In the genomic region with DNA sequence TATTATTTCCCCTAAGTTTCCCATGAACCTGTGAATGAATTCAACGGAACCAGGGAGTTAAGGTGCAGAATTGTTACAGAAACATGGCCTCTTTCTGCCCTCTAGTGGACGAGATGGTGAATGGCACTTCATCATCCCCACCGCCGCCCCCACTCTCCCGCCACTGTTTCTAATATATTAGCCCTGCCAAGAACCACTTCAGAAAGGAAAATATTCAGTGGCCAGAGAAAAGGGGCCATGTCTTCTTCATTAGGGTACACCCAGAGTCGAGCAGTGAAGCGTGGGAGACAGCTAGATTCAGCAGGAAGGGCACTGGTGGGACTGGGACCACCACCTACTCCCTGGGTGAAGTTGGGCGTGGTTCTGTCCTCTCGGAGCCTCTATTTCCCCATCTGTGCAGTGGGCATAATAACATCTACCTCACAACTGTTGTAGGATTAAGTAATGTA, we compare ENCODE assay signal across 8 cellular contexts. TPM values are rescaled to one million over a fixed set of nuclear protein-coding genes. Genes with fewer than 3 reads are reported as not detected.
DNase-seq lines count a peak whose midpoint lies in the region; ATAC-seq and TF ChIP-seq lines count a peak whose summit lies in the region.

No MANE protein-coding gene starts in this region.

- intact Hi-C loops in A673 (cut with micrococcal nuclease; ENCODE audit: unreplicated experiment): loop anchor here (1.0 to 5.0 kb wide), 3 partner anchors 80 to 406 kb away; no protein-coding TSS in a partner anchor
- intact Hi-C loops in activated CD8-positive, alpha-beta T cell treated with anti-CD3 and anti-CD28 coated beads for 36 hours (cut with micrococcal nuclease): loop anchor here (1.0 kb wide), 1 partner anchor 222 kb away; no protein-coding TSS in a partner anchor

- H3K27me3 ChIP-seq in A673 (replicated peaks; ENCODE audit: insufficient read depth, low read depth, low read length, poor library complexity) (no peaks in the 10 kb centered on the region), osteoblast (ENCODE audit: insufficient read depth, low read length) (peaks cover 28% of the 10 kb centered on the region)

- H3K4me3 Mint-ChIP-seq in activated CD8-positive, alpha-beta T cell treated with anti-CD3 and anti-CD28 coated beads for 36 hours: no peak overlapping the region

- peak overlapping the region; percentile 88 for H3K4me2 ChIP-seq in osteoblast (ENCODE audit: insufficient read depth, low read length)

- H2AFZ ChIP-seq in osteoblast (ENCODE audit: low read length): peak overlapping the region; percentile 90

- peaks cover 11% of the 10 kb centered on the region for H3K4me1 ChIP-seq in A673 (ENCODE audit: insufficient read depth, low read length, poor library complexity, severe bottlenecking)
- peaks cover 14% of the 10 kb centered on the region for H3K4me1 ChIP-seq in osteoblast (ENCODE audit: insufficient read depth, low read length)

- H3K27ac ChIP-seq in A673 (ENCODE audit: low read depth, low read length, poor library complexity, severe bottlenecking) (no peak overlapping the region), osteoblast (ENCODE audit: low read depth, low read length) (no peak overlapping the region)

- no peaks in the 10 kb centered on the region for H3K36me3 Mint-ChIP-seq in activated CD8-positive, alpha-beta T cell treated with anti-CD3 and anti-CD28 coated beads for 36 hours (ENCODE audit: low read depth)

- TF ChIP-seq CTCF in A673 (conservative IDR thresholded peaks at IDR 0.05; ENCODE audit: low read depth, low read length): peak; percentile 91
- TF ChIP-seq CTCF in GM12865 (IDR thresholded peaks at IDR 0.05; ENCODE audit: insufficient read depth, low read depth, low read length, missing control alignments): peak; percentile 73
- TF ChIP-seq CTCF in activated CD8-positive, alpha-beta T cell treated with anti-CD3 and anti-CD28 coated beads for 36 hours (IDR thresholded peaks at IDR 0.05): peak; percentile 91
- peak; percentile 59 for TF ChIP-seq CTCF in fibroblast of pulmonary artery (IDR thresholded peaks at IDR 0.05; ENCODE audit: low read length, missing control alignments)
- TF ChIP-seq CTCF in osteoblast (IDR thresholded peaks at IDR 0.05; ENCODE audit: extremely low read depth, low read depth, low read length): peak; percentile 48

- no peak overlapping the region for H3K27ac Mint-ChIP-seq in activated CD8-positive, alpha-beta T cell treated with anti-CD3 and anti-CD28 coated beads for 36 hours

- H3K4me1 Mint-ChIP-seq in activated CD8-positive, alpha-beta T cell treated with anti-CD3 and anti-CD28 coated beads for 36 hours (ENCODE audit: low read depth): no peaks in the 10 kb centered on the region

- DNase-seq in A673 (ENCODE audit: low spot score): peak; percentile 80
- peak; percentile 39 for DNase-seq in GM12865 (ENCODE audit: low read depth)
- DNase-seq in NCI-H2171 treated with DMSO at 0.1 percent for 48 hours (lab: John Stamatoyannopoulos, UW): peak; percentile 62
- peak; percentile 45 for DNase-seq in activated CD8-positive, alpha-beta T cell treated with anti-CD3 and anti-CD28 coated beads for 36 hours
- peak; percentile 59 for DNase-seq in fibroblast of pulmonary artery (ENCODE audit: low read depth)
- DNase-seq in osteoblast (ENCODE audit: insufficient read length, low spot score, missing footprints): peak; percentile 81

- no TSS peak for BruUV-seq in A673 (replicated peaks; lab: Mats Ljungman, UMichigan)

- H3K4me3 ChIP-seq in A673 (ENCODE audit: low read depth, low read length, poor library complexity, severe bottlenecking) (no peak overlapping the region), GM12865 (ENCODE audit: low read depth, low read length) (no peak overlapping the region), fibroblast of pulmonary artery (replicated peaks; ENCODE audit: low read depth, low read length) (no peak overlapping the region), osteoblast (ENCODE audit: insufficient read depth, low read length) (peak overlapping the region; percentile 61)

- H3K36me3 ChIP-seq in A673 (ENCODE audit: insufficient read depth, low read length, poor library complexity, severe bottlenecking) (no peaks in the 10 kb centered on the region), osteoblast (ENCODE audit: insufficient read depth, low read length) (no peaks in the 10 kb centered on the region)

- no peaks in the 10 kb centered on the region for H3K9me3 Mint-ChIP-seq in activated CD8-positive, alpha-beta T cell treated with anti-CD3 and anti-CD28 coated beads for 36 hours

- H3K27me3 Mint-ChIP-seq in activated CD8-positive, alpha-beta T cell treated with anti-CD3 and anti-CD28 coated beads for 36 hours: peaks cover 7% of the 10 kb centered on the region

- peak; percentile 66 for ATAC-seq in activated CD8-positive, alpha-beta T cell treated with anti-CD3 and anti-CD28 coated beads for 36 hours
- ATAC-seq in GM19351 (IDR thresholded peaks at IDR 0.05; ENCODE audit: unreplicated experiment): no peak
- no peak for ATAC-seq in HG03432 (IDR thresholded peaks at IDR 0.05; ENCODE audit: unreplicated experiment)

- no peaks in the 10 kb centered on the region for H4K20me1 ChIP-seq in osteoblast (ENCODE audit: insufficient read depth, low read length)

- CTCF ChIA-PET in A673 (lab: Charles Lee): interaction anchor here (1.0 to 1.6 kb wide), 4 partner anchors 17 to 222 kb away, joined by 4 to 20 read pairs (median 10); no protein-coding TSS in a partner anchor
- CTCF ChIA-PET in activated CD8-positive, alpha-beta T cell treated with anti-CD3 and anti-CD28 coated beads for 36 hours (lab: Charles Lee): interaction anchor here (0.6 to 7.5 kb wide), 21 partner anchors 13 to 405 kb away, joined by 3 to 101 read pairs (median 3); no protein-coding TSS in a partner anchor

- no peaks in the 10 kb centered on the region for H3K9me3 ChIP-seq in A673 (ENCODE audit: low read depth, low read length, poor library complexity, severe bottlenecking)
- H3K9me3 ChIP-seq in osteoblast (ENCODE audit: low read depth, low read length): no peaks in the 10 kb centered on the region

- POLR2A ChIA-PET in A673 (lab: Charles Lee; ENCODE audit: low non-redundant PET): no interaction called here
- POLR2A ChIA-PET in activated CD8-positive, alpha-beta T cell treated with anti-CD3 and anti-CD28 coated beads for 36 hours (lab: Charles Lee): no interaction called here

- no peaks in the 10 kb centered on the region for H3K79me2 ChIP-seq in osteoblast (ENCODE audit: insufficient read depth, low read length)

RNA-seq across cellular contexts. Expression of gene SYT13, which starts 46.4 kb away (rescaled TPM):
- total RNA-seq in A673 (2021) (0.30 and 0.83 TPM in 2 replicates), osteoblast (under 0.01 TPM in 2 replicates)
- not detected for total RNA-seq in activated CD8-positive, alpha-beta T cell treated with anti-CD3 and anti-CD28 coated beads for 36 hours
